22 cellular contexts compared by ENCODE assay signal in genomic region chr5:6785161-6785860, GRCh38.
DNase-seq lines count a peak whose midpoint lies in the region; ATAC-seq, FAIRE-seq and TF ChIP-seq lines count a peak whose summit lies in the region.
"Had no signal": no experiment of that assay in that cellular context is flagged by ENCODE, and none has a peak within 500 bp of the region (broad histone marks: within the 10 kb centered on the region; RNA-seq: fewer than 3 reads in every experiment).

No MANE protein-coding gene starts in this region.

- H3K27ac ChIP-seq in K562 (ENCODE audit: extremely low read depth, low read depth, low read length) (no peak overlapping the region), neural progenitor cell (no peak overlapping the region)
- H3K27ac ChIP-seq: KMS-11 had no signal

- no peaks in the 10 kb centered on the region for H3F3A ChIP-seq in neural progenitor cell (ENCODE audit: low read depth)

- peaks cover 28% of the 10 kb centered on the region for H3K4me1 Mint-ChIP-seq in activated CD8-positive, alpha-beta memory T cell treated with anti-CD3 and anti-CD28 coated beads, Interleukin-2, amount 10 ng/mL, durations not matched to agents 7 days and 5 days
- peaks cover 1% of the 10 kb centered on the region for H3K4me1 Mint-ChIP-seq in neural progenitor cell
- H3K4me1 Mint-ChIP-seq in activated CD4-positive, alpha-beta T cell treated with anti-CD3 and anti-CD28 coated beads, Interleukin-2, amount 10 ng/mL, durations not matched to agents 7 days and 5 days, result peaks cover 10% of the 10 kb centered on the region

- in situ Hi-C loops in K562 (cut with MboI), result no loop called here

- no peak for FAIRE-seq in K562 (lab: Jason Lieb, UNC)

- H3K36me3 ChIP-seq in K562 (ENCODE audit: control insufficient read depth, insufficient read depth, low read length) (no peaks in the 10 kb centered on the region), neural progenitor cell (no peaks in the 10 kb centered on the region)

- TF ChIP-seq EP300 in K562 (IDR thresholded peaks at IDR 0.05; ENCODE audit: low read length), result no peak

- no peaks in the 10 kb centered on the region for H3K9me1 ChIP-seq in K562 (ENCODE audit: control insufficient read depth, insufficient read depth, low read length)

- no peak overlapping the region for H3K27ac Mint-ChIP-seq in activated CD8-positive, alpha-beta memory T cell treated with anti-CD3 and anti-CD28 coated beads, Interleukin-2, amount 10 ng/mL, durations not matched to agents 7 days and 5 days
- peak overlapping the region; percentile 0 for H3K27ac Mint-ChIP-seq in neural progenitor cell
- H3K27ac Mint-ChIP-seq in activated CD4-positive, alpha-beta T cell treated with anti-CD3 and anti-CD28 coated beads, Interleukin-2, amount 10 ng/mL, durations not matched to agents 7 days and 5 days, result no peak overlapping the region
- H3K27ac Mint-ChIP-seq: CD4-positive, CD25-positive, alpha-beta regulatory T cell; H9 had no signal

- H3K79me2 ChIP-seq in K562 (ENCODE audit: control insufficient read depth, insufficient read depth, low read length), result no peaks in the 10 kb centered on the region
- H3K79me2 ChIP-seq in neural progenitor cell (ENCODE audit: low read depth), result no peaks in the 10 kb centered on the region

- POLR2A ChIA-PET in K562 (lab: Yijun Ruan, JAX), result interaction anchor here (0.6 to 1.2 kb wide), 2 partner anchors 9 kb away, joined by 3 to 5 read pairs; no protein-coding TSS in a partner anchor
- POLR2A ChIA-PET in activated CD4-positive, alpha-beta T cell treated with anti-CD3 and anti-CD28 coated beads, Interleukin-2, amount 10 ng/mL, durations not matched to agents 7 days and 5 days (lab: Charles Lee), result no interaction called here

- TF ChIP-seq POLR2A in K562 (conservative IDR thresholded peaks at IDR 0.05), result no peak

- TF ChIP-seq RAD21 in K562 (CRISPR knock-in tag; conservative IDR thresholded peaks at IDR 0.05 in 1 of 2, IDR thresholded peaks at IDR 0.05 in 1 of 2), result no peak

- no peak for TF ChIP-seq CTCF in K562 (IDR thresholded peaks at IDR 0.05 in 2 of 3, conservative IDR thresholded peaks at IDR 0.05 in 1 of 3; ENCODE audit: insufficient read depth in 2 of 3, low read depth in 1 of 3, low read length in 3 of 3)
- TF ChIP-seq CTCF in neural progenitor cell (IDR thresholded peaks at IDR 0.05), result no peak

- BruUV-seq in K562 (replicated peaks; lab: Mats Ljungman, UMichigan), result no TSS peak

- WGBS in K562 (ENCODE audit: insufficient coverage, low coverage, missing lambda C conversion rate), result 4% methylated on average over 6 of the region's 6 CpGs

- no peaks in the 10 kb centered on the region for H3K36me3 Mint-ChIP-seq in activated CD8-positive, alpha-beta memory T cell treated with anti-CD3 and anti-CD28 coated beads, Interleukin-2, amount 10 ng/mL, durations not matched to agents 7 days and 5 days
- H3K36me3 Mint-ChIP-seq in neural progenitor cell, result no peaks in the 10 kb centered on the region
- no peaks in the 10 kb centered on the region for H3K36me3 Mint-ChIP-seq in activated CD4-positive, alpha-beta T cell treated with anti-CD3 and anti-CD28 coated beads, Interleukin-2, amount 10 ng/mL, durations not matched to agents 7 days and 5 days (ENCODE audit: low read depth)
- H3K36me3 Mint-ChIP-seq: CD4-positive, CD25-positive, alpha-beta regulatory T cell had no signal

- no peak overlapping the region for H3K4me2 ChIP-seq in K562 (ENCODE audit: insufficient read depth, low read length)
- H3K4me2 ChIP-seq in neural progenitor cell, result no peak overlapping the region
- H3K4me2 ChIP-seq: KMS-11 had no signal

- CTCF ChIA-PET in activated CD8-positive, alpha-beta memory T cell treated with anti-CD3 and anti-CD28 coated beads, Interleukin-2, amount 10 ng/mL, durations not matched to agents 7 days and 5 days (lab: Charles Lee), result interaction anchor here (0.7 kb wide), 1 partner anchor 19 kb away, joined by 3 read pairs; no protein-coding TSS in a partner anchor
- CTCF ChIA-PET in K562 (lab: Yijun Ruan, JAX; ENCODE audit: low intra/inter-chr PET ratio), result no interaction called here
- CTCF ChIA-PET in activated CD4-positive, alpha-beta T cell treated with anti-CD3 and anti-CD28 coated beads, Interleukin-2, amount 10 ng/mL, durations not matched to agents 7 days and 5 days (lab: Charles Lee), result interaction anchor here (1.0 kb wide), 1 partner anchor 1084 kb away, joined by 3 read pairs; the partner anchor contains the start of genes FASTKD3 and MTRR

- no peaks in the 10 kb centered on the region for H3K9me3 Mint-ChIP-seq in activated CD8-positive, alpha-beta memory T cell treated with anti-CD3 and anti-CD28 coated beads, Interleukin-2, amount 10 ng/mL, durations not matched to agents 7 days and 5 days (ENCODE audit: low read depth)
- H3K9me3 Mint-ChIP-seq in neural progenitor cell, result no peaks in the 10 kb centered on the region
- H3K9me3 Mint-ChIP-seq in activated CD4-positive, alpha-beta T cell treated with anti-CD3 and anti-CD28 coated beads, Interleukin-2, amount 10 ng/mL, durations not matched to agents 7 days and 5 days, result no peaks in the 10 kb centered on the region
- H3K9me3 Mint-ChIP-seq: CD4-positive, CD25-positive, alpha-beta regulatory T cell had no signal

- H3K4me3 ChIP-seq in K562 (no peak overlapping the region), neural progenitor cell (no peak overlapping the region)

- intact Hi-C loops in K562 (cut with micrococcal nuclease), result no loop called here

- no peak for DNase-seq in activated CD8-positive, alpha-beta memory T cell treated with anti-CD3 and anti-CD28 coated beads, Interleukin-2, amount 10 ng/mL, durations not matched to agents 7 days and 5 days
- no peak for DNase-seq in activated CD8-positive, alpha-beta memory T cell treated with anti-CD3 and anti-CD28 coated beads, Interleukin-2, amount 50 U/mL, for 48 hours
- no peak for DNase-seq in K562 (ENCODE audit: extremely low read depth in 1 of 4, low spot score in 3 of 4)
- no peak for DNase-seq in neural progenitor cell (ENCODE audit: low spot score)
- no peak for DNase-seq in activated T-cell treated with anti-CD3 and anti-CD28 coated beads for 4 hours
- no peak for DNase-seq in activated CD4-positive, alpha-beta T cell treated with anti-CD3 and anti-CD28 coated beads, Interleukin-2, amount 10 ng/mL, durations not matched to agents 7 days and 5 days
- no peak for DNase-seq in pons (ENCODE audit: low spot score)
- DNase-seq: 8988T; CD4-positive, CD25-positive, alpha-beta regulatory T cell; COR-L47; DMS 273 treated with DMSO at 0.1 percent for 48 hours; DND-41; H9; NCI-H1417; NCI-H187; NCI-H345; NCI-H526; PC-3; RPMI8226; SHP77 treated with DMSO at 0.1 percent for 48 hours had no signal

- no peaks in the 10 kb centered on the region; the same call in 1 of the 2 replicates for H4K20me1 ChIP-seq in K562 (replicated peaks; ENCODE audit: control insufficient read depth, insufficient read depth, low read length)
- no peaks in the 10 kb centered on the region for H4K20me1 ChIP-seq in neural progenitor cell (ENCODE audit: low read depth)

- no peaks in the 10 kb centered on the region for H3K9me3 ChIP-seq in K562 (replicated peaks; ENCODE audit: control insufficient read depth, insufficient read depth, low read depth, low read length)
- no peaks in the 10 kb centered on the region for H3K9me3 ChIP-seq in neural progenitor cell (ENCODE audit: low read depth)

- peaks cover 16% of the 10 kb centered on the region for H3K27me3 Mint-ChIP-seq in activated CD8-positive, alpha-beta memory T cell treated with anti-CD3 and anti-CD28 coated beads, Interleukin-2, amount 10 ng/mL, durations not matched to agents 7 days and 5 days
- H3K27me3 Mint-ChIP-seq in neural progenitor cell (ENCODE audit: insufficient read depth, low read depth), result no peaks in the 10 kb centered on the region
- peaks cover 3% of the 10 kb centered on the region for H3K27me3 Mint-ChIP-seq in activated CD4-positive, alpha-beta T cell treated with anti-CD3 and anti-CD28 coated beads, Interleukin-2, amount 10 ng/mL, durations not matched to agents 7 days and 5 days

- peak overlapping the region; percentile 0 for H3K4me3 Mint-ChIP-seq in activated CD8-positive, alpha-beta memory T cell treated with anti-CD3 and anti-CD28 coated beads, Interleukin-2, amount 10 ng/mL, durations not matched to agents 7 days and 5 days
- H3K4me3 Mint-ChIP-seq in neural progenitor cell, result no peak overlapping the region
- no peak overlapping the region for H3K4me3 Mint-ChIP-seq in activated CD4-positive, alpha-beta T cell treated with anti-CD3 and anti-CD28 coated beads, Interleukin-2, amount 10 ng/mL, durations not matched to agents 7 days and 5 days
- H3K4me3 Mint-ChIP-seq: CD4-positive, CD25-positive, alpha-beta regulatory T cell; H9 had no signal

- ATAC-seq in activated CD8-positive, alpha-beta memory T cell treated with anti-CD3 and anti-CD28 coated beads, Interleukin-2, amount 10 ng/mL, durations not matched to agents 7 days and 5 days, result no peak
- ATAC-seq in K562 (no peak), HG02588 (IDR thresholded peaks at IDR 0.05; ENCODE audit: unreplicated experiment) (no peak)
- ATAC-seq: PC-3 had no signal

- H3K4me1 ChIP-seq in K562 (replicated peaks in 1 of 2; ENCODE audit: control insufficient read depth in 2 of 2, insufficient read depth in 2 of 2, low read length in 2 of 2) (no peaks in the 10 kb centered on the region; a peak in 1 of 5 replicates), neural progenitor cell (no peaks in the 10 kb centered on the region)

- H3K9ac ChIP-seq in K562 (ENCODE audit: insufficient read depth in 1 of 2, low read depth in 2 of 2, low read length in 2 of 2) (no peak overlapping the region), neural progenitor cell (no peak overlapping the region)
- H3K9ac ChIP-seq: KMS-11 had no signal

- H2AFZ ChIP-seq in K562 (ENCODE audit: low read depth, low read length) (no peak overlapping the region), neural progenitor cell (replicated peaks) (no peak overlapping the region)

- H3K27me3 ChIP-seq in K562 (ENCODE audit: control insufficient read depth in 2 of 2, insufficient read depth in 2 of 2, low read length in 2 of 2), result peaks cover 31 to 46% of the 10 kb centered on the region in 2 experiments
- no peaks in the 10 kb centered on the region for H3K27me3 ChIP-seq in neural progenitor cell

TF ChIP-seq in K562, 482 proteins besides CTCF, POLR2A, EP300 and RAD21 (continues in another document):
- TF ChIP-seq NCOA1 (IDR thresholded peaks at IDR 0.05; ENCODE audit: low read depth), result no peak
- no peak for TF ChIP-seq ZC3H11A (IDR thresholded peaks at IDR 0.05; ENCODE audit: low read depth, low read length)
- no peak for TF ChIP-seq ZNF785 (CRISPR knock-in tag; IDR thresholded peaks at IDR 0.05)
- TF ChIP-seq ZKSCAN8 (CRISPR knock-in tag; IDR thresholded peaks at IDR 0.05), result no peak
- TF ChIP-seq ZNF696 (CRISPR knock-in tag; conservative IDR thresholded peaks at IDR 0.05), result no peak
- TF ChIP-seq ZNF766 (CRISPR knock-in tag; conservative IDR thresholded peaks at IDR 0.05), result no peak
